ENCODE assay signal across 1 cellular context in genomic region chr5:127517480-127518318, GRCh38.
A peak's percentile ranks its signal among the peaks of the same experiment; 100 is the strongest.
TF ChIP-seq lines count a peak whose summit lies in the region.

TSS of gene PRRC1 (plus strand) at chr5:127517640. CDS start at chr5:127523480, 5,840 bp downstream.

TF ChIP-seq in HepG2, 621 proteins besides CTCF, POLR2A, EP300 and RAD21 (continued from another document and continues in another):
- peak; percentile 38; the same call in 1 of the 2 replicates for TF ChIP-seq ZMAT3 (CRISPR knock-in tag; conservative IDR thresholded peaks at IDR 0.05)
- TF ChIP-seq ZNF24 (IDR thresholded peaks at IDR 0.05) = no peak
- TF ChIP-seq RFXAP (CRISPR knock-in tag; IDR thresholded peaks at IDR 0.05; ENCODE audit: borderline replicate concordance) = peak; percentile 67; the same call in 1 of the 2 replicates
- 0 out of 2 replicates have a peak, but pooled peaks have one; percentile 44 for TF ChIP-seq ZBTB34 (CRISPR knock-in tag; IDR thresholded peaks at IDR 0.05)
- TF ChIP-seq HNF4A (CRISPR knock-in tag; IDR thresholded peaks at IDR 0.05) = peak; percentile 67
- TF ChIP-seq GFI1 (CRISPR knock-in tag; IDR thresholded peaks at IDR 0.05; ENCODE audit: borderline replicate concordance) = no peak; the same call in 1 of the 2 replicates
- no peak for TF ChIP-seq ADNP (CRISPR knock-in tag; IDR thresholded peaks at IDR 0.05)
- TF ChIP-seq ZNF335 (CRISPR knock-in tag; IDR thresholded peaks at IDR 0.05) = peak; percentile 86; the same call in 1 of the 2 replicates
- peak; percentile 80; the same call in 1 of the 2 replicates for TF ChIP-seq ZNF484 (CRISPR knock-in tag; IDR thresholded peaks at IDR 0.05; ENCODE audit: borderline replicate concordance, low read depth)
- TF ChIP-seq ZNF747 (CRISPR knock-in tag; IDR thresholded peaks at IDR 0.05; ENCODE audit: borderline replicate concordance) = peak; percentile 84; the same call in 1 of the 2 replicates
- peak; percentile 38; the same call in 1 of the 2 replicates for TF ChIP-seq SP2 (CRISPR knock-in tag; IDR thresholded peaks at IDR 0.05)
- no peak for TF ChIP-seq ZNF737 (CRISPR knock-in tag; IDR thresholded peaks at IDR 0.05; ENCODE audit: borderline replicate concordance)
- no peak; the same call in 1 of the 2 replicates for TF ChIP-seq ZNF512 (CRISPR knock-in tag; IDR thresholded peaks at IDR 0.05)
- TF ChIP-seq BRD4 (CRISPR knock-in tag; IDR thresholded peaks at IDR 0.05) = peak; percentile 91
- 0 out of 2 replicates have a peak, but pooled peaks have one; percentile 31 for TF ChIP-seq KLF15 (CRISPR knock-in tag; IDR thresholded peaks at IDR 0.05; ENCODE audit: borderline replicate concordance)
- TF ChIP-seq NFE2L1 (CRISPR knock-in tag; IDR thresholded peaks at IDR 0.05; ENCODE audit: borderline replicate concordance) = 0 out of 2 replicates have a peak, but pooled peaks have one; percentile 33
- no peak for TF ChIP-seq ZNF674 (CRISPR knock-in tag; IDR thresholded peaks at IDR 0.05; ENCODE audit: low read depth)
- peak; percentile 77; the same call in 1 of the 2 replicates for TF ChIP-seq ZFP91 (CRISPR knock-in tag; IDR thresholded peaks at IDR 0.05; ENCODE audit: borderline replicate concordance)
- TF ChIP-seq SP140L (CRISPR knock-in tag; IDR thresholded peaks at IDR 0.05; ENCODE audit: borderline replicate concordance) = no peak
- TF ChIP-seq FOSL1 (CRISPR knock-in tag; IDR thresholded peaks at IDR 0.05; ENCODE audit: borderline replicate concordance) = no peak
- TF ChIP-seq PRDM4 (CRISPR knock-in tag; IDR thresholded peaks at IDR 0.05; ENCODE audit: borderline replicate concordance) = no peak
- TF ChIP-seq ARNT2 (CRISPR knock-in tag; IDR thresholded peaks at IDR 0.05; ENCODE audit: low read depth) = 0 out of 2 replicates have a peak, but pooled peaks have one; percentile 62
- TF ChIP-seq ZBTB37 (CRISPR knock-in tag; IDR thresholded peaks at IDR 0.05) = no peak
- no peak for TF ChIP-seq MED1 (CRISPR knock-in tag; IDR thresholded peaks at IDR 0.05)
- peak; percentile 35; the same call in 1 of the 2 replicates for TF ChIP-seq ZNF232 (CRISPR knock-in tag; IDR thresholded peaks at IDR 0.05; ENCODE audit: borderline replicate concordance)
- no peak for TF ChIP-seq ZNF562 (CRISPR knock-in tag; IDR thresholded peaks at IDR 0.05; ENCODE audit: borderline replicate concordance)
- TF ChIP-seq ZNF143 (CRISPR knock-in tag; IDR thresholded peaks at IDR 0.05) = no peak
- TF ChIP-seq MAX (IDR thresholded peaks at IDR 0.05) = peak; percentile 81
- TF ChIP-seq SRY (CRISPR knock-in tag; IDR thresholded peaks at IDR 0.05) = peak; percentile 61; the same call in 1 of the 2 replicates
- TF ChIP-seq TRAFD1 (CRISPR knock-in tag; IDR thresholded peaks at IDR 0.05; ENCODE audit: borderline replicate concordance) = no peak
- TF ChIP-seq MTF1 (CRISPR knock-in tag; IDR thresholded peaks at IDR 0.05) = no peak; the same call in 1 of the 2 replicates
- TF ChIP-seq ZNF569 (CRISPR knock-in tag; IDR thresholded peaks at IDR 0.05; ENCODE audit: borderline replicate concordance) = peak; percentile 82; the same call in 1 of the 2 replicates
- peak; percentile 89 for TF ChIP-seq POLR2AphosphoS5 (IDR thresholded peaks at IDR 0.05; ENCODE audit: low read depth, low read length)
- TF ChIP-seq ZBTB20 (CRISPR knock-in tag; IDR thresholded peaks at IDR 0.05; ENCODE audit: borderline replicate concordance, low read depth) = no peak; the same call in 1 of the 2 replicates
- TF ChIP-seq ZBTB33 (CRISPR knock-in tag; IDR thresholded peaks at IDR 0.05) = no peak
- TF ChIP-seq ZNF207 (IDR thresholded peaks at IDR 0.05; ENCODE audit: borderline replicate concordance) = no peak
- no peak; the same call in none of the 2 replicates for TF ChIP-seq MEIS2 (CRISPR knock-in tag; IDR thresholded peaks at IDR 0.05)
- TF ChIP-seq ZNF263 (CRISPR knock-in tag; IDR thresholded peaks at IDR 0.05) = peak; percentile 47; the same call in 1 of the 2 replicates
- no peak for TF ChIP-seq ERF (CRISPR knock-in tag; IDR thresholded peaks at IDR 0.05)
- TF ChIP-seq ZSCAN5A (CRISPR knock-in tag; IDR thresholded peaks at IDR 0.05; ENCODE audit: borderline replicate concordance) = no peak
- TF ChIP-seq CHD2 (IDR thresholded peaks at IDR 0.05; ENCODE audit: low read depth, low read length) = no peak
- peak; percentile 63; the same call in 1 of the 2 replicates for TF ChIP-seq SALL2 (CRISPR knock-in tag; IDR thresholded peaks at IDR 0.05)
- no peak; the same call in 1 of the 2 replicates for TF ChIP-seq SMAD1 (CRISPR knock-in tag; IDR thresholded peaks at IDR 0.05; ENCODE audit: borderline replicate concordance, low read depth)
- peak; percentile 80 for TF ChIP-seq ZNF317 (CRISPR knock-in tag; IDR thresholded peaks at IDR 0.05)
- no peak for TF ChIP-seq FOXM1 (CRISPR knock-in tag; IDR thresholded peaks at IDR 0.05)
- TF ChIP-seq ZFP90 (CRISPR knock-in tag; IDR thresholded peaks at IDR 0.05; ENCODE audit: borderline replicate concordance) = peak; percentile 75; the same call in 1 of the 2 replicates
- TF ChIP-seq HNRNPK (IDR thresholded peaks at IDR 0.05; ENCODE audit: low read depth, low read length, poor library complexity, severe bottlenecking) = peak; percentile 28
- TF ChIP-seq HNF4G (IDR thresholded peaks at IDR 0.05; ENCODE audit: borderline replicate concordance, low read depth, low read length) = 0 out of 2 replicates have a peak, but pooled peaks have one; percentile 38
- no peak for TF ChIP-seq HNF4G (CRISPR knock-in tag; IDR thresholded peaks at IDR 0.05; ENCODE audit: borderline replicate concordance, low read depth)
- TF ChIP-seq GTF2F1 (IDR thresholded peaks at IDR 0.05; ENCODE audit: low read length) = no peak
- no peak; the same call in 1 of the 2 replicates for TF ChIP-seq SIN3B (IDR thresholded peaks at IDR 0.05; ENCODE audit: low read length)
- TF ChIP-seq RORA (CRISPR knock-in tag; IDR thresholded peaks at IDR 0.05) = no peak
- no peak for TF ChIP-seq ZNF329 (CRISPR knock-in tag; IDR thresholded peaks at IDR 0.05; ENCODE audit: low read depth)
- no peak for TF ChIP-seq ZBTB2 (CRISPR knock-in tag; IDR thresholded peaks at IDR 0.05; ENCODE audit: low read depth)
